1 cellular context compared by ENCODE assay signal in genomic region chr1:54397090-54397591, GRCh38.
TF ChIP-seq lines count a peak whose summit lies in the region.

No MANE protein-coding gene starts in this region.

TF ChIP-seq in SK-N-SH, 30 proteins besides CTCF, POLR2A, EP300 and RAD21 (continued from another document):
- TF ChIP-seq REST (IDR thresholded peaks at IDR 0.05; ENCODE audit: low read depth, low read length) (no peak), FOSL2 (IDR thresholded peaks at IDR 0.05; ENCODE audit: borderline replicate concordance, low read depth) (no peak), JUND (IDR thresholded peaks at IDR 0.05) (no peak), IRF3 (IDR thresholded peaks at IDR 0.05; ENCODE audit: low read depth, low read length) (no peak), POLR2AphosphoS5 (IDR thresholded peaks at IDR 0.05; ENCODE audit: low read depth, low read length) (no peak), PBX3 (IDR thresholded peaks at IDR 0.05) (no peak), TCF12 (IDR thresholded peaks at IDR 0.05) (no peak), FOXM1 (IDR thresholded peaks at IDR 0.05; ENCODE audit: low read depth) (no peak), MXI1 (IDR thresholded peaks at IDR 0.05; ENCODE audit: low read depth, low read length) (peak; percentile 50; the same call in 1 of the 2 replicates), RCOR1 (IDR thresholded peaks at IDR 0.05; ENCODE audit: low read length) (peak; percentile 33; the same call in 1 of the 2 replicates), YY1 (IDR thresholded peaks at IDR 0.05; ENCODE audit: low read depth) (no peak), RXRA (IDR thresholded peaks at IDR 0.05; ENCODE audit: borderline replicate concordance, low read depth) (no peak), TEAD4 (IDR thresholded peaks at IDR 0.05; ENCODE audit: borderline replicate concordance, insufficient read depth) (no peak), SMC3 (IDR thresholded peaks at IDR 0.05; ENCODE audit: low read depth, low read length) (0 out of 2 replicates have a peak, but pooled peaks have one; percentile 9), RFX5 (IDR thresholded peaks at IDR 0.05; ENCODE audit: low read length) (no peak), NFIC (IDR thresholded peaks at IDR 0.05; ENCODE audit: borderline replicate concordance) (no peak), USF2 (IDR thresholded peaks at IDR 0.05; ENCODE audit: borderline replicate concordance, low read depth, low read length) (no peak), NRF1 (IDR thresholded peaks at IDR 0.05; ENCODE audit: low read depth, low read length) (no peak), ELF1 (IDR thresholded peaks at IDR 0.05) (no peak), CHD2 (IDR thresholded peaks at IDR 0.05; ENCODE audit: low read length, partially characterized antibody) (peak; percentile 24), TAF1 (IDR thresholded peaks at IDR 0.05; ENCODE audit: borderline replicate concordance, low read depth, low read length) (no peak), MEF2A (IDR thresholded peaks at IDR 0.05; ENCODE audit: borderline replicate concordance, low read depth) (no peak), FOXJ3 (CRISPR knock-in tag; IDR thresholded peaks at IDR 0.05) (peak; percentile 69; the same call in 1 of the 2 replicates), USF1 (IDR thresholded peaks at IDR 0.05; ENCODE audit: borderline replicate concordance, low read depth) (no peak), MAX (IDR thresholded peaks at IDR 0.05; ENCODE audit: low read depth) (no peak), SIN3A (IDR thresholded peaks at IDR 0.05; ENCODE audit: borderline replicate concordance, low read depth, low read length) (no peak), GATA2 (CRISPR knock-in tag; IDR thresholded peaks at IDR 0.05) (peak; percentile 58), GABPA (IDR thresholded peaks at IDR 0.05; ENCODE audit: low read depth) (no peak)
